In genomic region chr10:36736311-36736710, GRCh38 we compare ENCODE assay signal across 23 cellular contexts.
"Had no signal": no experiment of that assay in that cellular context is flagged by ENCODE, and none has a peak within 500 bp of the region (broad histone marks: within the 10 kb centered on the region; RNA-seq: fewer than 3 reads in every experiment).

No MANE protein-coding gene starts in this region.

- H3K36me3 Mint-ChIP-seq: activated naive CD8-positive, alpha-beta T cell treated with anti-CD3 and anti-CD28 coated beads for 36 hours; natural killer cell treated with Interleukin-12 subunit alpha and Interleukin-12 subunit beta and Interleukin-15 and Interleukin-18, amount 100 ng/mL, for 72 hours; type B pancreatic cell had no signal

- H3K4me3 ChIP-seq: heart left ventricle, sigmoid colon, smooth muscle cell, thoracic aorta had no signal

- H3K27me3 ChIP-seq: heart left ventricle, sigmoid colon had no signal

- H3K4me1 Mint-ChIP-seq: activated CD4-positive, alpha-beta T cell treated with anti-CD3 and anti-CD28 coated beads, Interleukin-2, amount 10 ng/mL, durations not matched to agents 24 days and 14 days; activated naive CD8-positive, alpha-beta T cell treated with anti-CD3 and anti-CD28 coated beads for 36 hours; activated T-helper 17 cell treated with anti-CD3 and anti-CD28 coated beads, Interleukin-2, amount 50 U/mL, for 72 hours had no signal

- H3K36me3 ChIP-seq: heart left ventricle, sigmoid colon, thoracic aorta had no signal

- H3K27me3 Mint-ChIP-seq: activated CD4-positive, alpha-beta T cell treated with anti-CD3 and anti-CD28 coated beads, Interleukin-2, amount 10 ng/mL, durations not matched to agents 24 days and 14 days; activated naive CD8-positive, alpha-beta T cell treated with anti-CD3 and anti-CD28 coated beads for 36 hours; activated T-helper 17 cell treated with anti-CD3 and anti-CD28 coated beads, Interleukin-2, amount 50 U/mL, for 72 hours; natural killer cell treated with Interleukin-12 subunit alpha and Interleukin-12 subunit beta and Interleukin-15 and Interleukin-18, amount 100 ng/mL, for 72 hours; progenitor cell of endocrine pancreas; type B pancreatic cell had no signal

- FAIRE-seq: islet of Langerhans had no signal

- DNase-seq: activated CD4-positive, alpha-beta T cell treated with anti-CD3 and anti-CD28 coated beads, Interleukin-2, amount 10 ng/mL, durations not matched to agents 24 days and 14 days; activated CD8-positive, alpha-beta T cell treated with anti-CD3 and anti-CD28 coated beads, Interleukin-2, amount 10 ng/mL, durations not matched to agents 7 days and 5 days; activated naive CD4-positive, alpha-beta T cell treated with Interleukin-2 at 50 U/mL for 16 hours; activated naive CD8-positive, alpha-beta T cell treated with anti-CD3 and anti-CD28 coated beads for 36 hours; activated T-cell treated with anti-CD3 and anti-CD28 coated beads, Interleukin-2, amount 50 U/mL, for 1 hour; amygdala; heart left ventricle; left ventricle myocardium superior; midbrain; retina; sigmoid colon; stimulated activated CD4-positive, alpha-beta T cell treated with anti-CD3 and anti-CD28 coated beads, Interleukin-15, amount 100 ng/mL, for 24 hours; stimulated activated CD4-positive, alpha-beta T cell treated with anti-CD3 and anti-CD28 coated beads, Interleukin-2, amount 100 ng/mL, for 48 hours; stimulated activated CD8-positive, alpha-beta memory T cell treated with anti-CD3 and anti-CD28 coated beads, Interleukin-4, amount 100 ng/mL, for 48 hours; stimulated activated naive CD4-positive, alpha-beta T cell had no signal

- ATAC-seq: activated CD4-positive, CD25-positive, alpha-beta regulatory T cell treated with anti-CD3 and anti-CD28 coated beads, Interleukin-2, amount 50 U/mL, for 24 hours; activated CD8-positive, alpha-beta T cell treated with anti-CD3 and anti-CD28 coated beads, Interleukin-2, amount 10 ng/mL, durations not matched to agents 7 days and 5 days; activated T-helper 17 cell treated with anti-CD3 and anti-CD28 coated beads, Interleukin-2, amount 50 U/mL, for 72 hours; heart left ventricle; left ventricle myocardium superior; natural killer cell treated with Interleukin-12 subunit alpha and Interleukin-12 subunit beta and Interleukin-15 and Interleukin-18, amount 100 ng/mL, for 72 hours had no signal

- H3K27ac Mint-ChIP-seq: activated CD4-positive, alpha-beta T cell treated with anti-CD3 and anti-CD28 coated beads, Interleukin-2, amount 10 ng/mL, durations not matched to agents 24 days and 14 days; activated CD8-positive, alpha-beta T cell treated with anti-CD3 and anti-CD28 coated beads, Interleukin-2, amount 10 ng/mL, durations not matched to agents 7 days and 5 days; activated naive CD8-positive, alpha-beta T cell treated with anti-CD3 and anti-CD28 coated beads for 36 hours; activated T-helper 17 cell treated with anti-CD3 and anti-CD28 coated beads, Interleukin-2, amount 50 U/mL, for 72 hours; natural killer cell treated with Interleukin-12 subunit alpha and Interleukin-12 subunit beta and Interleukin-15 and Interleukin-18, amount 100 ng/mL, for 72 hours; progenitor cell of endocrine pancreas; type B pancreatic cell had no signal

- H3K4me3 Mint-ChIP-seq: activated CD4-positive, alpha-beta T cell treated with anti-CD3 and anti-CD28 coated beads, Interleukin-2, amount 10 ng/mL, durations not matched to agents 24 days and 14 days; activated CD8-positive, alpha-beta T cell treated with anti-CD3 and anti-CD28 coated beads, Interleukin-2, amount 10 ng/mL, durations not matched to agents 7 days and 5 days; activated naive CD8-positive, alpha-beta T cell treated with anti-CD3 and anti-CD28 coated beads for 36 hours; activated T-helper 17 cell treated with anti-CD3 and anti-CD28 coated beads, Interleukin-2, amount 50 U/mL, for 72 hours; natural killer cell treated with Interleukin-12 subunit alpha and Interleukin-12 subunit beta and Interleukin-15 and Interleukin-18, amount 100 ng/mL, for 72 hours; type B pancreatic cell had no signal

- H3K9me3 Mint-ChIP-seq: activated T-helper 17 cell treated with anti-CD3 and anti-CD28 coated beads, Interleukin-2, amount 50 U/mL, for 72 hours; type B pancreatic cell had no signal
